In genomic region chr20:64082821-64083379, GRCh38 we compare ENCODE assay signal across 9 cellular contexts. TPM values are rescaled to one million over a fixed set of nuclear protein-coding genes. Genes with fewer than 3 reads are reported as not detected.
DNase-seq lines count a peak whose midpoint lies in the region; ATAC-seq, FAIRE-seq and TF ChIP-seq lines count a peak whose summit lies in the region.
"Had no signal": no experiment of that assay in that cellular context is flagged by ENCODE, and none has a peak within 500 bp of the region (broad histone marks: within the 10 kb centered on the region; RNA-seq: fewer than 3 reads in every experiment).

No MANE protein-coding gene starts in this region.

- H3K27me3 ChIP-seq in ectodermal cell (ENCODE audit: control insufficient read depth, insufficient read depth, low read length, poor library complexity, severe bottlenecking) (peaks cover 69% of the 10 kb centered on the region), pancreas (no peaks in the 10 kb centered on the region)

- 32% methylated on average over 14 of the region's 14 CpGs for WGBS in ectodermal cell, 2 experiments
- 27 to 28% methylated on average over 13 to 14 of the region's 14 CpGs for WGBS in pancreas, 2 donors

- TF ChIP-seq CTCF in NB4 (IDR thresholded peaks at IDR 0.05; ENCODE audit: low read depth, low read length) (peak; percentile 2), pancreas (IDR thresholded peaks at IDR 0.05) (no peak), GM10248 (IDR thresholded peaks at IDR 0.05; ENCODE audit: control extremely low read depth, extremely low read depth, low read depth, missing control alignments) (no peak)

- POLR2A ChIA-PET in GM10248 (lab: Yijun Ruan, JAX): interaction anchor here (0.5 kb wide), 1 partner anchor 573 kb away, joined by 5 read pairs; no protein-coding TSS in a partner anchor

- FAIRE-seq in pancreas (lab: Jason Lieb, UNC): no peak

- intact Hi-C loops in pancreas (cut with DNase I): no loop called here

- TF ChIP-seq POLR2A in NB4 (IDR thresholded peaks at IDR 0.05; ENCODE audit: extremely low read depth, insufficient read length): no peak

- DNase-seq in EL: peak; percentile 36
- no peak for DNase-seq in NB4 (ENCODE audit: low read depth)
- no peak for DNase-seq in pancreas
- DNase-seq in 8988T: no peak
- no peak for DNase-seq in GM10248 (ENCODE audit: extremely low spot score)
- no peak for DNase-seq in AG08396 (ENCODE audit: low spot score)

- CTCF ChIA-PET in GM10248 (lab: Yijun Ruan, JAX): interaction anchor here (1.0 to 2.2 kb wide), 11 partner anchors 13 to 103 kb away, joined by 3 to 13 read pairs (median 6); partner anchors contain the start of gene PRPF6

- no peaks in the 10 kb centered on the region for H3K36me3 ChIP-seq in ectodermal cell (ENCODE audit: control insufficient read depth, insufficient read depth, low read length)
- H3K36me3 ChIP-seq in pancreas: no peaks in the 10 kb centered on the region

- no peak for ATAC-seq in pancreas
- ATAC-seq in GM21515 (IDR thresholded peaks at IDR 0.05; ENCODE audit: unreplicated experiment): no peak

- H3K4me3 ChIP-seq in NB4 (ENCODE audit: low read depth, low read length) (peak overlapping the region; percentile 13), ectodermal cell (ENCODE audit: insufficient read depth, low read depth, low read length) (peak overlapping the region; percentile 47), pancreas (peak overlapping the region in 3 of 4 donors; percentile 48 to 69 (median 52))

- H3K4me1 ChIP-seq in ectodermal cell (ENCODE audit: control insufficient read depth, insufficient read depth, low read length): peaks cover 44% of the 10 kb centered on the region
- H3K4me1 ChIP-seq in pancreas: peaks cover 5 to 15% (median 6%) of the 10 kb centered on the region in 3 donors

- H3K9me3 ChIP-seq in ectodermal cell (ENCODE audit: control insufficient read depth, low read length) (no peaks in the 10 kb centered on the region), pancreas (no peaks in the 10 kb centered on the region)

- no peak overlapping the region for H3K27ac ChIP-seq in ectodermal cell (ENCODE audit: insufficient read depth, low read depth, low read length, poor library complexity, severe bottlenecking)
- no peak overlapping the region for H3K27ac ChIP-seq in pancreas

RNA-seq across cellular contexts. Expression of gene LKAAEAR1, which starts 1.3 kb away (rescaled TPM):
- not detected for polyA plus RNA-seq in ectodermal cell (2013, experiment 1 of 4)
- polyA plus RNA-seq in ectodermal cell (2013, experiment 2 of 4): not detected
- polyA plus RNA-seq in ectodermal cell (2013, experiment 3 of 4): not detected
- not detected for polyA plus RNA-seq in ectodermal cell (2013, experiment 4 of 4)
- under 1 TPM in 2 of 6 donors, not detected in 4; 0.22 to 0.24 TPM for total RNA-seq in pancreas
- polyA plus RNA-seq in pancreas: not detected

RNA-seq across cellular contexts. Expression of gene OPRL1, which starts 3.0 kb away (rescaled TPM):
- polyA plus RNA-seq in ectodermal cell (2013, experiment 1 of 4): 2.6 TPM
- polyA plus RNA-seq in ectodermal cell (2013, experiment 2 of 4): 3.1 TPM
- 2.3 TPM for polyA plus RNA-seq in ectodermal cell (2013, experiment 3 of 4)
- polyA plus RNA-seq in ectodermal cell (2013, experiment 4 of 4): 3.2 TPM
- total RNA-seq in pancreas: 1 to 10 TPM in 3 of 6 donors, under 1 TPM in 3; 0.25 to 2.2 (median 1.1) TPM
- under 1 TPM; 0.49 to 0.94 TPM for polyA plus RNA-seq in pancreas

RNA-seq across cellular contexts. Expression of gene RGS19, which starts 3.6 kb away (rescaled TPM):
- 11.5 TPM for polyA plus RNA-seq in ectodermal cell (2013, experiment 1 of 4)
- polyA plus RNA-seq in ectodermal cell (2013, experiment 2 of 4): 9.4 TPM
- 8.2 TPM for polyA plus RNA-seq in ectodermal cell (2013, experiment 3 of 4)
- polyA plus RNA-seq in ectodermal cell (2013, experiment 4 of 4): 9.6 TPM
- total RNA-seq in pancreas: 10 to 100 TPM in 1 of 6 donors, 1 to 10 TPM in 5; 3.2 to 11.9 (median 4.1) TPM
- 1 to 10 TPM; 7.5 to 8.9 TPM for polyA plus RNA-seq in pancreas

RNA-seq across cellular contexts. Expression of gene TCEA2, which starts 19.9 kb away (rescaled TPM):
- 83.8 TPM for polyA plus RNA-seq in ectodermal cell (2013, experiment 1 of 4)
- 79.4 TPM for polyA plus RNA-seq in ectodermal cell (2013, experiment 2 of 4)
- polyA plus RNA-seq in ectodermal cell (2013, experiment 3 of 4): 76.7 TPM
- 95.2 TPM for polyA plus RNA-seq in ectodermal cell (2013, experiment 4 of 4)
- 10 to 100 TPM; 11.6 to 24.5 (median 13.9) TPM for total RNA-seq in pancreas
- 10 to 100 TPM; 35.7 to 52.9 TPM for polyA plus RNA-seq in pancreas

RNA-seq across cellular contexts. Expression of gene NPBWR2, which starts 24.5 kb away (rescaled TPM):
- polyA plus RNA-seq in ectodermal cell (2013, experiment 1 of 4): not detected
- polyA plus RNA-seq in ectodermal cell (2013, experiment 2 of 4): not detected
- polyA plus RNA-seq in ectodermal cell (2013, experiment 3 of 4): not detected
- not detected for polyA plus RNA-seq in ectodermal cell (2013, experiment 4 of 4)
- total RNA-seq in pancreas: not detected
- polyA plus RNA-seq in pancreas: not detected
- polyA plus RNA-seq: esophagus had no signal
